In genomic region chr6:23568292-23568691, GRCh38 we compare ENCODE assay signal across 2 cellular contexts.
A peak's percentile ranks its signal among the peaks of the same experiment; 100 is the strongest.
TF ChIP-seq lines count a peak whose summit lies in the region.

No MANE protein-coding gene starts in this region.

TF ChIP-seq in IMR-90, 13 proteins besides CTCF, POLR2A, EP300 and RAD21:
- TF ChIP-seq NFE2L2 (IDR thresholded peaks at IDR 0.05; ENCODE audit: low read depth, low read length) (no peak), CEBPB (IDR thresholded peaks at IDR 0.05; ENCODE audit: low read depth, low read length) (peak; percentile 67)

TF ChIP-seq in K562, 482 proteins besides CTCF, POLR2A, EP300 and RAD21:
- no peak for TF ChIP-seq HOXB6 (CRISPR knock-in tag; IDR thresholded peaks at IDR 0.05; ENCODE audit: borderline replicate concordance)
- peak; percentile 31; the same call in 1 of the 2 replicates for TF ChIP-seq CEBPB (tag; IDR thresholded peaks at IDR 0.05)
- TF ChIP-seq TEAD4 (IDR thresholded peaks at IDR 0.05; ENCODE audit: low read length): no peak
- TF ChIP-seq TEAD4 (CRISPR knock-in tag; IDR thresholded peaks at IDR 0.05; ENCODE audit: borderline replicate concordance): no peak
- TF ChIP-seq CEBPG (CRISPR knock-in tag; IDR thresholded peaks at IDR 0.05): no peak
- TF ChIP-seq CEBPG (tag; conservative IDR thresholded peaks at IDR 0.05 in 1 of 2, IDR thresholded peaks at IDR 0.05 in 1 of 2): peak in 1 of 2 experiments; percentile 65; a peak in 1 of 4 replicates
- TF ChIP-seq PHB2 (IDR thresholded peaks at IDR 0.05; ENCODE audit: low read depth): no peak
- TF ChIP-seq TCF3 (CRISPR knock-in tag; IDR thresholded peaks at IDR 0.05): no peak
